In the genomic region with DNA sequence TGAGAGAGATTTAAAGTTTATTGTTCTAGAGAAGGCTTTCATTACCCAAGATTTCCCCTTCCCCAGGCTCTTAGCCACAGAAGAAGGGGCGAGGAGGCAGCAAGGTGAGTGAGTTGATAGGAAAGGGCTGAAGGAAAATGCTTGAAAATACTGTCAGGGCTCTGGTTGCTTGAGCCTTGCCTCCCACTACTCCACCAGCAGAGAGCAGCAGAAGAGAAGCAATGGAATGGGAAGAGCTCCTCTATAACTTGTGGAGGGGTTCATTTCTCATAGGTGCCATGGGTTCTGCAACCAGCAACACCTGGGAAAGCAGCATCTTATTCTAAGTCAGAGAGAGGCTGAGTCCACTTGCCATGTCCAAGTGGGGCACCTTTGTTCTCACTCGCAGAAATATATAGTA, we compare ENCODE assay signal across 1 cellular context.
TF ChIP-seq lines count a peak whose summit lies in the region.

No MANE protein-coding gene starts in this region.

TF ChIP-seq in GM23338, 12 proteins besides CTCF, POLR2A, EP300 and RAD21 (continued from another document):
- TF ChIP-seq, protein P1, sequence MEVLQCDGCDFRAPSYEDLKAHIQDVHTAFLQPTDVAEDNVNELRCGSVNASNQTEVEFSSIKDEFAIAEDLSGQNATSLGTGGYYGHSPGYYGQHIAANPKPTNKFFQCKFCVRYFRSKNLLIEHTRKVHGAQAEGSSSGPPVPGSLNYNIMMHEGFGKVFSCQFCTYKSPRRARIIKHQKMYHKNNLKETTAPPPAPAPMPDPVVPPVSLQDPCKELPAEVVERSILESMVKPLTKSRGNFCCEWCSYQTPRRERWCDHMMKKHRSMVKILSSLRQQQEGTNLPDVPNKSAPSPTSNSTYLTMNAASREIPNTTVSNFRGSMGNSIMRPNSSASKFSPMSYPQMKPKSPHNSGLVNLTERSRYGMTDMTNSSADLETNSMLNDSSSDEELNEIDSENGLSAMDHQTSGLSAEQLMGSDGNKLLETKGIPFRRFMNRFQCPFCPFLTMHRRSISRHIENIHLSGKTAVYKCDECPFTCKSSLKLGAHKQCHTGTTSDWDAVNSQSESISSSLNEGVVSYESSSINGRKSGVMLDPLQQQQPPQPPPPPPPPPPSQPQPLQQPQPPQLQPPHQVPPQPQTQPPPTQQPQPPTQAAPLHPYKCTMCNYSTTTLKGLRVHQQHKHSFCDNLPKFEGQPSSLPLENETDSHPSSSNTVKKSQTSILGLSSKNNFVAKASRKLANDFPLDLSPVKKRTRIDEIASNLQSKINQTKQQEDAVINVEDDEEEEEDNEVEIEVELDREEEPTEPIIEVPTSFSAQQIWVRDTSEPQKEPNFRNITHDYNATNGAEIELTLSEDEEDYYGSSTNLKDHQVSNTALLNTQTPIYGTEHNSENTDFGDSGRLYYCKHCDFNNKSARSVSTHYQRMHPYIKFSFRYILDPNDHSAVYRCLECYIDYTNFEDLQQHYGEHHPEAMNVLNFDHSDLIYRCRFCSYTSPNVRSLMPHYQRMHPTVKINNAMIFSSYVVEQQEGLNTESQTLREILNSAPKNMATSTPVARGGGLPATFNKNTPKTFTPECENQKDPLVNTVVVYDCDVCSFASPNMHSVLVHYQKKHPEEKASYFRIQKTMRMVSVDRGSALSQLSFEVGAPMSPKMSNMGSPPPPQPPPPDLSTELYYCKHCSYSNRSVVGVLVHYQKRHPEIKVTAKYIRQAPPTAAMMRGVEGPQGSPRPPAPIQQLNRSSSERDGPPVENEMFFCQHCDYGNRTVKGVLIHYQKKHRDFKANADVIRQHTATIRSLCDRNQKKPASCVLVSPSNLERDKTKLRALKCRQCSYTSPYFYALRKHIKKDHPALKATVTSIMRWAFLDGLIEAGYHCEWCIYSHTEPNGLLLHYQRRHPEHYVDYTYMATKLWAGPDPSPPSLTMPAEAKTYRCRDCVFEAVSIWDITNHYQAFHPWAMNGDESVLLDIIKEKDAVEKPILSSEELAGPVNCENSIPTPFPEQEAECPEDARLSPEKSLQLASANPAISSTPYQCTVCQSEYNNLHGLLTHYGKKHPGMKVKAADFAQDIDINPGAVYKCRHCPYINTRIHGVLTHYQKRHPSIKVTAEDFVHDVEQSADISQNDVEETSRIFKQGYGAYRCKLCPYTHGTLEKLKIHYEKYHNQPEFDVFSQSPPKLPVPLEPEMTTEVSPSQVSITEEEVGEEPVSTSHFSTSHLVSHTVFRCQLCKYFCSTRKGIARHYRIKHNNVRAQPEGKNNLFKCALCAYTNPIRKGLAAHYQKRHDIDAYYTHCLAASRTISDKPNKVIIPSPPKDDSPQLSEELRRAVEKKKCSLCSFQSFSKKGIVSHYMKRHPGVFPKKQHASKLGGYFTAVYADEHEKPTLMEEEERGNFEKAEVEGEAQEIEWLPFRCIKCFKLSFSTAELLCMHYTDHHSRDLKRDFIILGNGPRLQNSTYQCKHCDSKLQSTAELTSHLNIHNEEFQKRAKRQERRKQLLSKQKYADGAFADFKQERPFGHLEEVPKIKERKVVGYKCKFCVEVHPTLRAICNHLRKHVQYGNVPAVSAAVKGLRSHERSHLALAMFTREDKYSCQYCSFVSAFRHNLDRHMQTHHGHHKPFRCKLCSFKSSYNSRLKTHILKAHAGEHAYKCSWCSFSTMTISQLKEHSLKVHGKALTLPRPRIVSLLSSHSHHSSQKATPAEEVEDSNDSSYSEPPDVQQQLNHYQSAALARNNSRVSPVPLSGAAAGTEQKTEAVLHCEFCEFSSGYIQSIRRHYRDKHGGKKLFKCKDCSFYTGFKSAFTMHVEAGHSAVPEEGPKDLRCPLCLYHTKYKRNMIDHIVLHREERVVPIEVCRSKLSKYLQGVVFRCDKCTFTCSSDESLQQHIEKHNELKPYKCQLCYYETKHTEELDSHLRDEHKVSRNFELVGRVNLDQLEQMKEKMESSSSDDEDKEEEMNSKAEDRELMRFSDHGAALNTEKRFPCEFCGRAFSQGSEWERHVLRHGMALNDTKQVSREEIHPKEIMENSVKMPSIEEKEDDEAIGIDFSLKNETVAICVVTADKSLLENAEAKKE (CRISPR knock-in tag; IDR thresholded peaks at IDR 0.05) = no peak
- TF ChIP-seq CREB1 (CRISPR knock-in tag; IDR thresholded peaks at IDR 0.05; ENCODE audit: low read depth) (no peak), POLR2AphosphoS5 (IDR thresholded peaks at IDR 0.05; ENCODE audit: low read depth) (no peak), ZNF114 (CRISPR knock-in tag; IDR thresholded peaks at IDR 0.05) (no peak), NANOG (IDR thresholded peaks at IDR 0.05; ENCODE audit: borderline replicate concordance) (no peak), EZH2phosphoT487 (IDR thresholded peaks at IDR 0.05; ENCODE audit: unreplicated experiment) (no peak), STAT1 (IDR thresholded peaks at IDR 0.05; ENCODE audit: unreplicated experiment) (no peak), EZH2 (IDR thresholded peaks at IDR 0.05; ENCODE audit: low read depth, unreplicated experiment) (no peak), JUNB (IDR thresholded peaks at IDR 0.05; ENCODE audit: unreplicated experiment) (no peak)
TF ChIP-seq in GM23338: peak in this region for 0.
